1 cellular context compared by ENCODE assay signal in the genomic region with DNA sequence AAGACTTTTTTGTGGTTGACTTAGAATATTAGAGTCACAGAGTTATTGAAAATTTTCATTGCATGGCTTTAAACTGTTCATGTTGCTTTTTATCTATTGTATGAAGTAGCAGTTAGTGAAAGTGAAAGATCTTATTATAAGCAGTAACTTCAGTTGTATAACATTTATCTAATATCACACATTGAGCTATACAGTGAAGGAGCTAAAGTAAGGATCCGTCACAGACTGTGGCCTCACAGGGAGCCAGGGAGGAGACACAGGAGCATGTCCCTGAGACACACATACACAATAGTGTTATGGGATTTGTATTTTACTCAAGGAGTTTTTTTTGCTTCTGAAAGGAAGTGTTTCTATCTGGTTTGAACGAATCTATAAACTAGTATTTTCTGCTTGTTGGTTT.
TF ChIP-seq lines count a peak whose summit lies in the region.

No MANE protein-coding gene starts in this region.

TF ChIP-seq in IMR-90, 13 proteins besides CTCF, POLR2A, EP300 and RAD21:
- no peak for TF ChIP-seq ELK1 (IDR thresholded peaks at IDR 0.05; ENCODE audit: borderline replicate concordance, low read depth, low read length)
- no peak for TF ChIP-seq SMC3 (IDR thresholded peaks at IDR 0.05; ENCODE audit: low read depth, low read length)
- no peak for TF ChIP-seq CEBPB (IDR thresholded peaks at IDR 0.05; ENCODE audit: low read depth, low read length)
- no peak for TF ChIP-seq RCOR1 (IDR thresholded peaks at IDR 0.05; ENCODE audit: insufficient replicate concordance, low read length)
- no peak for TF ChIP-seq CHD1 (IDR thresholded peaks at IDR 0.05; ENCODE audit: low read depth, low read length)
- TF ChIP-seq MAFK (IDR thresholded peaks at IDR 0.05; ENCODE audit: low read depth, low read length), result no peak
- TF ChIP-seq USF2 (IDR thresholded peaks at IDR 0.05; ENCODE audit: low read depth, low read length), result no peak
- TF ChIP-seq MAZ (IDR thresholded peaks at IDR 0.05; ENCODE audit: borderline replicate concordance, low read depth, low read length), result no peak
- TF ChIP-seq FOS (IDR thresholded peaks at IDR 0.05; ENCODE audit: low read depth, low read length), result no peak
- TF ChIP-seq MXI1 (IDR thresholded peaks at IDR 0.05; ENCODE audit: borderline replicate concordance, low read depth, low read length), result no peak
- TF ChIP-seq BHLHE40 (IDR thresholded peaks at IDR 0.05; ENCODE audit: low read depth, low read length), result no peak
- no peak for TF ChIP-seq NFE2L2 (IDR thresholded peaks at IDR 0.05; ENCODE audit: low read depth, low read length)
- TF ChIP-seq RFX5 (IDR thresholded peaks at IDR 0.05; ENCODE audit: low read depth, low read length), result no peak
